23 cellular contexts compared by ENCODE assay signal in the genomic region with DNA sequence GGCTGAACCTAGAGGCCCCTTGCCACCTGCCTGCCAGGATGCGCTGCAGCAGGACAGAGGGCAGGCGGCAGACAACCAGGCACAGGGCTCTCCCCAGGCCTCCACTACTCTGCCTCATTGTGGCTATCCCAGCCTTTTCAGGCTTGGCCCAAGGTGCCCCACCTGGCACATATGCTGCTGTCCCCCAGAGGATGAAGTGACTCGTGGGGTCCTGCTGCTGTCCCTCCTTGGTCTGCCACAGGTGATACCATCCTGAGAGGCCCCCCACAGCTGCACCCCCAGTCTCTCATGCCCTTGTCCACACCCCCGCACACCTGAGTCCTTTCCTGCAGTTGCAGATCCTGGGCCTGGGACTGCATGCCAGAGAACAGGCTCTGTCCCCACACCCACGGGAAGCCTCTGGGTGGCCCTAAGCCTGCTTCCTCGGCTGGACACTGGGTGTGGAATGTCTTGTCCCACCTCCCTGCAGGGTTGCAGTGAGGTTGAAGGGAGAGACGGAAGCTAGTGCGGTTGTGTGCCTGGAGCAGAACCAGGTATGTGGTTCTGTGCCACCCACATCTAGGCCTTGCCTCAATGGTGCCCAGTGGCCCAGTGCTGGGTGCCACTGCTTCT. TPM values are rescaled to one million over a fixed set of nuclear protein-coding genes. Genes with fewer than 3 reads are reported as not detected.
DNase-seq lines count a peak whose midpoint lies in the region; ATAC-seq and TF ChIP-seq lines count a peak whose summit lies in the region.
"Had no signal": no experiment of that assay in that cellular context is flagged by ENCODE, and none has a peak within 500 bp of the region (broad histone marks: within the 10 kb centered on the region; RNA-seq: fewer than 3 reads in every experiment).

No MANE protein-coding gene starts in this region.

- no peak for ATAC-seq in left ventricle myocardium superior
- no peak for ATAC-seq in Right ventricle myocardium superior (ENCODE audit: poor library complexity)
- ATAC-seq in RWPE2 (ENCODE audit: low read depth): no peak
- ATAC-seq in mucosa of descending colon: no peak
- ATAC-seq in aorta (ENCODE audit: low FRiP score): no peak

- no peak for TF ChIP-seq CTCF in RWPE2 (IDR thresholded peaks at IDR 0.05; ENCODE audit: poor library complexity, severe bottlenecking)
- TF ChIP-seq CTCF in mucosa of descending colon (IDR thresholded peaks at IDR 0.05): no peak

- H3K9me3 ChIP-seq in RWPE2 (ENCODE audit: severe bottlenecking) (no peaks in the 10 kb centered on the region), mucosa of descending colon (no peaks in the 10 kb centered on the region), aorta (ENCODE audit: control insufficient read depth, low read length) (no peaks in the 10 kb centered on the region)
- H3K9me3 ChIP-seq: adrenal gland, Caco-2, prostate gland, transverse colon had no signal

- intact Hi-C loops in left ventricle myocardium superior (cut with micrococcal nuclease) (no loop called here), Right ventricle myocardium superior (cut with DNase I) (no loop called here), mucosa of descending colon (cut with DNase I, micrococcal nuclease) (no loop called here), aorta (cut with DNase I) (no loop called here)

- DNase-seq in left ventricle myocardium superior (peak; percentile 7), Right ventricle myocardium superior (no peak), RWPE2 (ENCODE audit: low spot score) (peak; percentile 52), mucosa of descending colon (peak in 2 of 3 donors; percentile 11 to 34), aorta (peak; percentile 17 to 72), NCI-H526 (lab: John Stamatoyannopoulos, UW) (no peak)
- DNase-seq in NK-92 treated with Interleukin-12 subunit alpha and Interleukin-12 subunit beta, amount 100 ng/mL, for 24 hours (lab: John Stamatoyannopoulos, UW): no peak
- DNase-seq: activated CD8-positive, alpha-beta T cell treated with anti-CD3 and anti-CD28 coated beads for 36 hours; activated gamma-delta T cell treated with Interleukin-2 at 50 U/mL for 16 hours; activated T-cell treated with anti-CD3 and anti-CD28 coated beads for 4 hours; adrenal gland; C1 segment of cervical spinal cord; effector CD4-positive, alpha-beta T cell; GDM1; islet precursor cell; NCI-H1105; NCI-H187 treated with DMSO at 0.1 percent for 48 hours; transverse colon had no signal

- no peak overlapping the region for H3K4me3 ChIP-seq in RWPE2 (ENCODE audit: severe bottlenecking)
- H3K4me3 ChIP-seq in mucosa of descending colon: no peak overlapping the region
- H3K4me3 ChIP-seq in aorta (ENCODE audit: low read length in 2 of 2): no peak overlapping the region
- H3K4me3 ChIP-seq: adrenal gland, prostate gland, transverse colon had no signal

- no peak overlapping the region for H3K27ac ChIP-seq in RWPE2 (ENCODE audit: poor library complexity, severe bottlenecking)
- no peak overlapping the region for H3K27ac ChIP-seq in aorta (ENCODE audit: low read depth in 1 of 2, low read length in 2 of 2)
- H3K27ac ChIP-seq: adrenal gland, brain microvascular endothelial cell, epithelial cell of prostate, prostate gland, transverse colon had no signal

- H3K27me3 ChIP-seq in RWPE2 (ENCODE audit: insufficient read depth, poor library complexity, severe bottlenecking): no peaks in the 10 kb centered on the region
- no peaks in the 10 kb centered on the region for H3K27me3 ChIP-seq in aorta (ENCODE audit: control insufficient read depth in 1 of 2, insufficient read depth in 2 of 2, low read length in 1 of 2)
- H3K27me3 ChIP-seq: adrenal gland, transverse colon had no signal

- H3K36me3 ChIP-seq in RWPE2 (ENCODE audit: low read depth) (no peaks in the 10 kb centered on the region), mucosa of descending colon (ENCODE audit: low read depth) (no peaks in the 10 kb centered on the region), aorta (ENCODE audit: control insufficient read depth in 1 of 2, insufficient read depth in 2 of 2, low read length in 1 of 2) (no peaks in the 10 kb centered on the region)
- H3K36me3 ChIP-seq: adrenal gland, brain microvascular endothelial cell, prostate gland, transverse colon had no signal

- H3K4me1 ChIP-seq in RWPE2 (ENCODE audit: insufficient read depth, poor library complexity, severe bottlenecking) (no peaks in the 10 kb centered on the region), mucosa of descending colon (ENCODE audit: low read depth) (no peaks in the 10 kb centered on the region), aorta (ENCODE audit: control insufficient read depth in 1 of 2, insufficient read depth in 2 of 2, low read length in 2 of 2) (no peaks in the 10 kb centered on the region)
- H3K4me1 ChIP-seq: adrenal gland, Caco-2, prostate gland, transverse colon had no signal

- WGBS in aorta, 2 donors: 72 to 75% methylated on average over 8 of the region's 8 CpGs

RNA-seq across cellular contexts. Expression of gene RASGEF1A, which starts 55.3 kb away (rescaled TPM):
- total RNA-seq in left ventricle myocardium superior: 2.7 TPM
- total RNA-seq in Right ventricle myocardium superior: 1.6 TPM
- total RNA-seq in mucosa of descending colon: 1 to 10 TPM in 1 of 3 donors, under 1 TPM in 2; 0.43 to 1.2 (median 0.58) TPM
- total RNA-seq in aorta: 1 to 10 TPM; 1.9 to 3.1 TPM
- polyA plus RNA-seq in aorta: 1 to 10 TPM in 1 of 2 donors, not detected in 1; 3.9 TPM
- total RNA-seq: H4 had no signal

Comparison
In these comparisons a context has a peak if more than half of its experiments do, and no peak if none do; other contexts are left out.
1. DNase-seq: peak in left ventricle myocardium superior (single experiment), RWPE2 (single experiment), mucosa of descending colon (2 of 3) and aorta (2 of 2); none in Right ventricle myocardium superior (single experiment), NCI-H526 (0 of 2) and NK-92 treated with Interleukin-12 subunit alpha and Interleukin-12 subunit beta, amount 100 ng/mL, for 24 hours (single experiment).